22 cellular contexts compared by ENCODE assay signal in the genomic region with DNA sequence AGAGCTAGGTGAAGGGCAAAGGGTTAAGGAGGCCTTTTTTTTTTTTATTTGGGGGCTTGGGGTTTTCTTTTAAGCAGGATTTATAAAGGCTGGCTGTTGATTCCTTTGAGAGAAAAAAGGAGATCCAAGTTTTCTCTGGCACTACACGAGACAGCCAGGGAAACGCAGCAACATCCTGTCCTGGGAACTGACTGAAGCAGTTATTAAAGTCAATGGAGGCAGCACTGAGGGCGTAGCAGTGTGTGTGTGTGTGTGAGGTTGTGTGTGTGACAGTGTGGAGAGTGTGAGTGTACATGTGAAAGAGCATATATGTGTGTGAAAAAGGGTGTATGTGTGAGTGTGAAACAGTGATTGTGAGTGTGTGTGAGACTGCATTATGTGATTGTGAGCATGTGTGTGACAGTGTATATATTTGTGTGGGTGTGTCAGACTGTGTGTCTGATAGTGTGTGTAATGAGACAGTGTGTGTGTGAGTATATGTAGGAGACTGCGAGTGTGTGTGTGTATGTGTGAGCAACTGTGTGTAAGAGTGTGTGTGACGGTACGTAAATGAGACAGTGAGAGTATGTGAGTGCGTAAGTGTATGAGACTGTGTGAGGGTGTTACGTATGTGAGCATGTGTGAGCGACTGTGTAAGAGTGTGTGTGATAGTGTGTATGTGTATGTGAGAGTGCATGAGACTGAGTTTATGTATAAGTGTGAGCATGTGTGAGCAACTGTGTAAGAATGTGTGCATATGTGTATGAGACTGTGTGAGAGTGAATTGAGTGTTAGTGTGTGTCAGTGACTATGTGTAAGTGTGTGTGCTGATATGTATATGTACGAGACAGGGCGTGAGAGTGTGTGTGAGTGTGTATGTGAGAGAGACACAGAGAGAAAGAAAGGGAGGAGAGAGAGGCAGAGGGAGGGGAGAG.
DNase-seq lines count a peak whose midpoint lies in the region; ATAC-seq and TF ChIP-seq lines count a peak whose summit lies in the region.
"Had no signal": no experiment of that assay in that cellular context is flagged by ENCODE, and none has a peak within 500 bp of the region (broad histone marks: within the 10 kb centered on the region; RNA-seq: fewer than 3 reads in every experiment).

No MANE protein-coding gene starts in this region.

- TF ChIP-seq EP300 in esophagus muscularis mucosa (IDR thresholded peaks at IDR 0.05), result no peak

- no peak overlapping the region for H3K4me2 ChIP-seq in DND-41 (ENCODE audit: insufficient read depth, low read length)
- H3K4me2 ChIP-seq: SK-N-SH had no signal

- peaks cover 3% of the 10 kb centered on the region; the same call in 1 of the 2 replicates for H3K4me1 ChIP-seq in DND-41 (ENCODE audit: insufficient read depth, low read length)
- H3K4me1 ChIP-seq in esophagus muscularis mucosa, result no peaks in the 10 kb centered on the region
- H3K4me1 ChIP-seq: body of pancreas had no signal

- H3K27ac ChIP-seq in DND-41 (ENCODE audit: low read length), result peak overlapping the region; percentile 6; the same call in 1 of the 2 replicates
- H3K27ac ChIP-seq in KOPT-K1 (ENCODE audit: low read depth, low read length, poor library complexity, severe bottlenecking), result peak overlapping the region; percentile 29
- H3K27ac ChIP-seq in esophagus muscularis mucosa (replicated peaks in 1 of 4), result peak overlapping the region in 3 of 4 donors; percentile 6 to 55 (median 10)
- H3K27ac ChIP-seq: body of pancreas, thoracic aorta had no signal

- ATAC-seq in DND-41 (ENCODE audit: insufficient read depth, low read depth) (peak; percentile 35; the same call in 2 of the 3 replicates), GM18505 (IDR thresholded peaks at IDR 0.05; ENCODE audit: unreplicated experiment) (no peak)
- ATAC-seq: body of pancreas, left colon, mucosa of descending colon, Panc1 had no signal

- no peaks in the 10 kb centered on the region; the same call in 1 of the 2 replicates for H3K36me3 ChIP-seq in DND-41 (ENCODE audit: insufficient read depth, low read length)
- no peaks in the 10 kb centered on the region for H3K36me3 ChIP-seq in KOPT-K1 (ENCODE audit: insufficient read depth, low read length)
- H3K36me3 ChIP-seq in esophagus muscularis mucosa, result no peaks in the 10 kb centered on the region
- H3K36me3 ChIP-seq: esophagus squamous epithelium, thoracic aorta had no signal

- H3K9me3 ChIP-seq in DND-41 (ENCODE audit: insufficient read depth, low read length, severe bottlenecking), result no peaks in the 10 kb centered on the region
- H3K9me3 ChIP-seq in KOPT-K1 (ENCODE audit: insufficient read depth, low read length, poor library complexity, severe bottlenecking), result no peaks in the 10 kb centered on the region
- H3K9me3 ChIP-seq in esophagus muscularis mucosa, result no peaks in the 10 kb centered on the region
- H3K9me3 ChIP-seq: body of pancreas, esophagus squamous epithelium, mucosa of descending colon, SK-N-SH, thoracic aorta had no signal

- DNase-seq in DND-41 (no peak), esophagus muscularis mucosa (ENCODE audit: extremely low spot score) (no peak), midbrain (lab: John Stamatoyannopoulos, UW) (peak; percentile 14), NCI-H524 treated with DMSO at 0.1 percent for 48 hours (lab: John Stamatoyannopoulos, UW) (no peak), SIG-M5 treated with dmso at 0.1 percent for 504 hours (lab: John Stamatoyannopoulos, UW; ENCODE audit: unreplicated experiment) (no peak), NAMALWA (ENCODE audit: low spot score) (no peak)
- DNase-seq: activated naive CD8-positive, alpha-beta T cell treated with anti-CD3 and anti-CD28 coated beads, Interleukin-2, amount 50 U/mL, for 24 hours; body of pancreas; effector memory CD4-positive, alpha-beta T cell; esophagus squamous epithelium; left colon; mucosa of descending colon; NCI-H187; NCI-H2227 treated with DMSO at 0.1 percent for 48 hours; NCI-H82; SK-N-SH; stimulated activated CD4-positive, alpha-beta T cell treated with anti-CD3 and anti-CD28 coated beads, Interleukin-12 subunit alpha, Interleukin-12 subunit beta, amount 100 ng/mL, for 4 hours; T1000 had no signal

- no peak overlapping the region for H2AFZ ChIP-seq in DND-41 (ENCODE audit: low read depth, low read length)

- no peak overlapping the region for H3K9ac ChIP-seq in DND-41 (ENCODE audit: low read depth, low read length)
- H3K9ac ChIP-seq: SK-N-SH had no signal

- no peaks in the 10 kb centered on the region for H3K79me2 ChIP-seq in DND-41 (ENCODE audit: insufficient read depth, low read length)

- intact Hi-C loops in esophagus muscularis mucosa (cut with DNase I), result no loop called here

- no peak for TF ChIP-seq CTCF in DND-41 (IDR thresholded peaks at IDR 0.05; ENCODE audit: borderline replicate concordance, extremely low read depth, low read length, poor library complexity, severe bottlenecking)
- TF ChIP-seq CTCF in esophagus muscularis mucosa (IDR thresholded peaks at IDR 0.05), result no peak

- H3K27me3 ChIP-seq in DND-41 (ENCODE audit: insufficient read depth, low read length, poor library complexity) (no peaks in the 10 kb centered on the region), esophagus muscularis mucosa (no peaks in the 10 kb centered on the region)
- H3K27me3 ChIP-seq: body of pancreas, esophagus squamous epithelium had no signal

- no peak for TF ChIP-seq POLR2A in esophagus muscularis mucosa (IDR thresholded peaks at IDR 0.05; ENCODE audit: low read depth)
- no peak for TF ChIP-seq POLR2A in GM18505 (IDR thresholded peaks at IDR 0.05; ENCODE audit: borderline replicate concordance, extremely low read depth, insufficient read depth, insufficient read length)

- H3K4me3 ChIP-seq in DND-41 (ENCODE audit: low read depth in 1 of 2, low read length in 2 of 2), result no peak overlapping the region
- no peak overlapping the region for H3K4me3 ChIP-seq in esophagus muscularis mucosa
- H3K4me3 ChIP-seq: body of pancreas, esophagus squamous epithelium, mucosa of descending colon, thoracic aorta had no signal

- no peaks in the 10 kb centered on the region for H4K20me1 ChIP-seq in DND-41 (ENCODE audit: insufficient read depth, low read length)

- 73% methylated on average over 11 of the region's 11 CpGs for WGBS in esophagus muscularis mucosa
